ENCODE assay signal across 6 cellular contexts in the genomic region with DNA sequence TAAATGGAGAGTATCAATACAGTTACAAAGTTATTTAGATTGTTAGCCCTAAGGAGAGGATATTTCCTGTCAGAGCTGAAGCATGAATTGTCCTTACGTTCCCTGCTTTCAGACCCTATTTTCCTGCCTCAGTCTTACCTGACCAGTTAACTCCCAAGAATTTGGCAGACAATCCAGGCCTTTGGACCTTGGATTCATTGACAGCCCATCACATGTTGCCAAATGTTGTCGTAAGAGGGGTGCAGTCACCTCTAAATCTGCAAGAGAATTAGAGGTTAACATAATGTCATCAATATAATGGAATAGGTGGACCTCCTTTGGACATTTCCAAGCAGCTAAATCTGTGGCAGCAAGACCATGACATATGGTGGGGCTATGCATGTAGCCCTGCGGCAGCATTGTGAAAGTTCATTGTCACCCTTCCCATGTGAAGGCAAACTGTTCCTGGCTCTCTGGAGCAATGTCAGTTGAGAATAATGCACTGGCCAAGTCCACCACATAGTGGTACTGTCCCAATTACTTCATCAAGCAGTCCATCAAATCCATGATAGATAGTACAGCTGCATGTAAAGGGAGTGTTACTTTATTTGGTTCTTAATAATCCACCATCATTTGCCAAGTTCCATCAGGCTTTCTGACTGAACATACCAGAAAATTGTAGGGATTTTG.
"Had no signal": no experiment of that assay in that cellular context is flagged by ENCODE, and none has a peak within 500 bp of the region (broad histone marks: within the 10 kb centered on the region; RNA-seq: fewer than 3 reads in every experiment).

No MANE protein-coding gene starts in this region.

- DNase-seq: IMR-90, KBM-7, KG1 had no signal

- H3K27ac ChIP-seq: HL-60 had no signal

- H3K4me3 ChIP-seq: K562 had no signal

- ATAC-seq: K562 had no signal

- FAIRE-seq: HTR-8/SVneo, K562 had no signal
